27 cellular contexts compared by ENCODE assay signal in the genomic region with DNA sequence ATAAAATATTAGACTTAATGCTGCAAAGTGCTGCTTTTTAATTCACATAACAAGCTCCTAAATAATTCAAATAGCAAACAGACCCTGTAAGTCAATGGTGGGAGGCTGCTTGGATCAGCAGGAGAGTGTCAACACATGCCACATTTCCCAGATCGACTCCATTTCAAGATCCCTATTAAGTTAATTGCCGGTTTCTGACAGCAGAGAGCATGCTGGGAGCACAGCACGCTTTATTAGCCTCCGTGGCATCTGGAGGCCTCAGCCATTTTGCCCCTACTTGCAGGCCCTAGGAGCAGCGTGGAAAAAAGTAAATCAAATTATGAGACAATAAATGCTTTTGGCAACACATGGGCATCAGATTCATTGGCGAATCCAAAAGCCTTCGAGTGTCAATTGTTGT.
"Had no signal": no experiment of that assay in that cellular context is flagged by ENCODE, and none has a peak within 500 bp of the region (broad histone marks: within the 10 kb centered on the region; RNA-seq: fewer than 3 reads in every experiment).

No MANE protein-coding gene starts in this region.

- H3K4me3 ChIP-seq: cardiac muscle cell, coronary artery, ovary, sigmoid colon, thoracic aorta had no signal

- H3K27me3 ChIP-seq: ovary, sigmoid colon had no signal

- H3K27ac ChIP-seq: cardiac muscle cell, coronary artery, neutrophil, ovary, sigmoid colon, thoracic aorta, VCaP had no signal

- H3K4me3 Mint-ChIP-seq: activated naive CD8-positive, alpha-beta T cell; nephron; stimulated activated effector memory CD8-positive, alpha-beta T cell treated with anti-CD3 and anti-CD28 coated beads, Interleukin-12 subunit alpha, Interleukin-12 subunit beta, amount 100 ng/mL, for 72 hours; stimulated activated naive CD8-positive, alpha-beta T cell treated with anti-CD3 and anti-CD28 coated beads, Interleukin-15, Interleukin-2, amounts not matched to agents 100 ng/mL and 50 ng/mL, for 24 hours had no signal

- DNase-seq: activated CD4-positive, alpha-beta T cell treated with anti-CD3 and anti-CD28 coated beads for 48 hours; activated CD4-positive, alpha-beta T cell treated with anti-CD3 and anti-CD28 coated beads, Interleukin-2, amount 50 U/mL, for 48 hours; activated CD8-positive, alpha-beta memory T cell treated with anti-CD3 and anti-CD28 coated beads for 24 hours; activated effector memory CD4-positive, alpha-beta T cell treated with Interleukin-2 at 50 U/mL for 16 hours; activated naive CD4-positive, alpha-beta T cell treated with Interleukin-2 at 50 U/mL for 16 hours; anterior cingulate cortex; foreskin fibroblast; head of caudate nucleus; hippocampal formation; left cardiac atrium; left ventricle myocardium superior; ovary; sigmoid colon; small intestine; stimulated activated CD4-positive, alpha-beta T cell treated with anti-CD3 and anti-CD28 coated beads, Interleukin-4, amount 100 ng/mL, for 24 hours; T-helper 9 cell; trophoblast cell had no signal

- H3K9me3 ChIP-seq: neutrophil, ovary, sigmoid colon, thoracic aorta had no signal

- H3K4me1 ChIP-seq: sigmoid colon had no signal

- H3K36me3 Mint-ChIP-seq: activated naive CD8-positive, alpha-beta T cell; stimulated activated effector memory CD8-positive, alpha-beta T cell treated with anti-CD3 and anti-CD28 coated beads, Interleukin-12 subunit alpha, Interleukin-12 subunit beta, amount 100 ng/mL, for 72 hours had no signal

- H3K9me3 Mint-ChIP-seq: nephron; stimulated activated effector memory CD8-positive, alpha-beta T cell treated with anti-CD3 and anti-CD28 coated beads, Interleukin-12 subunit alpha, Interleukin-12 subunit beta, amount 100 ng/mL, for 72 hours; stimulated activated naive CD8-positive, alpha-beta T cell treated with anti-CD3 and anti-CD28 coated beads, Interleukin-15, Interleukin-2, amounts not matched to agents 100 ng/mL and 50 ng/mL, for 24 hours had no signal

- H3K27ac Mint-ChIP-seq: activated naive CD8-positive, alpha-beta T cell; nephron; progenitor cell of endocrine pancreas; stimulated activated effector memory CD8-positive, alpha-beta T cell treated with anti-CD3 and anti-CD28 coated beads, Interleukin-12 subunit alpha, Interleukin-12 subunit beta, amount 100 ng/mL, for 72 hours; stimulated activated naive CD8-positive, alpha-beta T cell treated with anti-CD3 and anti-CD28 coated beads, Interleukin-15, Interleukin-2, amounts not matched to agents 100 ng/mL and 50 ng/mL, for 24 hours had no signal

- H3K4me1 Mint-ChIP-seq: stimulated activated effector memory CD8-positive, alpha-beta T cell treated with anti-CD3 and anti-CD28 coated beads, Interleukin-12 subunit alpha, Interleukin-12 subunit beta, amount 100 ng/mL, for 72 hours had no signal

- H3K36me3 ChIP-seq: cardiac muscle cell, neutrophil, ovary, sigmoid colon, thoracic aorta had no signal
